In genomic region chr1:29453502-29454240, GRCh38 we compare ENCODE assay signal across 9 cellular contexts.
A peak's percentile ranks its signal among the peaks of the same experiment; 100 is the strongest.
DNase-seq lines count a peak whose midpoint lies in the region; ATAC-seq and TF ChIP-seq lines count a peak whose summit lies in the region.
"Had no signal": no experiment of that assay in that cellular context is flagged by ENCODE, and none has a peak within 500 bp of the region (broad histone marks: within the 10 kb centered on the region; RNA-seq: fewer than 3 reads in every experiment).

No MANE protein-coding gene starts in this region.

- H3K9me3 Mint-ChIP-seq in activated CD4-positive, alpha-beta T cell treated with anti-CD3 and anti-CD28 coated beads for 36 hours (ENCODE audit: low read depth), result no peaks in the 10 kb centered on the region
- H3K9me3 Mint-ChIP-seq: activated naive CD4-positive, alpha-beta T cell treated with anti-CD3 and anti-CD28 coated beads, Interleukin-2, amount 50 U/mL, for 72 hours had no signal

- peaks cover 21 to 44% of the 10 kb centered on the region in 2 experiments for H3K27me3 ChIP-seq in mesenchymal stem cell (ENCODE audit: control insufficient read depth in 1 of 2, insufficient read depth in 1 of 2, low read length in 2 of 2)

- no peak overlapping the region for H2BK5ac ChIP-seq in mesenchymal stem cell (ENCODE audit: low read depth, low read length, poor library complexity, severe bottlenecking)

- intact Hi-C loops in activated CD4-positive, alpha-beta T cell treated with anti-CD3 and anti-CD28 coated beads for 36 hours (cut with DNase I, micrococcal nuclease), result loop anchor here in 1 of 2 experiments (5.0 kb wide), 1 partner anchor 216 kb away; the partner anchor contains the start of gene PTPRU

- no peak overlapping the region for H3K4me2 ChIP-seq in mesenchymal stem cell (ENCODE audit: low read length, poor library complexity, severe bottlenecking)

- no peaks in the 10 kb centered on the region for H3K36me3 Mint-ChIP-seq in activated CD4-positive, alpha-beta T cell treated with anti-CD3 and anti-CD28 coated beads for 36 hours (ENCODE audit: low read depth)
- H3K36me3 Mint-ChIP-seq: activated naive CD4-positive, alpha-beta T cell treated with anti-CD3 and anti-CD28 coated beads, Interleukin-2, amount 50 U/mL, for 72 hours had no signal

- no peak overlapping the region for H3K27ac Mint-ChIP-seq in activated CD4-positive, alpha-beta T cell treated with anti-CD3 and anti-CD28 coated beads for 36 hours

- H3K27ac ChIP-seq in mesenchymal stem cell (ENCODE audit: low read length, poor library complexity, severe bottlenecking), result no peak overlapping the region

- WGBS in mesenchymal stem cell, result 29% methylated on average over 8 of the region's 8 CpGs

- H2AFZ ChIP-seq in mesenchymal stem cell (ENCODE audit: low read depth, low read length), result no peak overlapping the region

- no peak overlapping the region for H3K4me3 Mint-ChIP-seq in activated CD4-positive, alpha-beta T cell treated with anti-CD3 and anti-CD28 coated beads for 36 hours

- H3K27me3 Mint-ChIP-seq in activated CD4-positive, alpha-beta T cell treated with anti-CD3 and anti-CD28 coated beads for 36 hours, result peaks cover 2% of the 10 kb centered on the region

- POLR2A ChIA-PET in activated CD4-positive, alpha-beta T cell treated with anti-CD3 and anti-CD28 coated beads for 36 hours (lab: Charles Lee), result no interaction called here

- no peak overlapping the region for H2AK5ac ChIP-seq in mesenchymal stem cell (ENCODE audit: low read length, severe bottlenecking)

- H3K4me1 Mint-ChIP-seq in activated CD4-positive, alpha-beta T cell treated with anti-CD3 and anti-CD28 coated beads for 36 hours, result no peaks in the 10 kb centered on the region

- H3K4ac ChIP-seq in mesenchymal stem cell (ENCODE audit: low read depth in 1 of 2, low read length in 2 of 2), result no peak overlapping the region

- H3K4me3 ChIP-seq in cardiac fibroblast (replicated peaks in 1 of 2; ENCODE audit: low read depth in 2 of 2, low read length in 2 of 2), result no peak overlapping the region
- H3K4me3 ChIP-seq in mesenchymal stem cell (ENCODE audit: insufficient read depth in 1 of 2, low read depth in 1 of 2, low read length in 2 of 2), result no peak overlapping the region

- no peak overlapping the region for H4K91ac ChIP-seq in mesenchymal stem cell (ENCODE audit: low read length)

- no peak overlapping the region for H2BK120ac ChIP-seq in mesenchymal stem cell (ENCODE audit: low read depth, low read length)

- peak; percentile 9 for DNase-seq in activated CD4-positive, alpha-beta T cell treated with anti-CD3 and anti-CD28 coated beads for 36 hours
- DNase-seq in activated CD4-positive, alpha-beta T cell treated with anti-CD3 and anti-CD28 coated beads for 4 hours, result no peak
- DNase-seq in NCI-H2227 treated with DMSO at 0.1 percent for 48 hours (lab: John Stamatoyannopoulos, UW), result peak; percentile 43
- peak; percentile 16 to 80 for DNase-seq in cardiac fibroblast (ENCODE audit: low read depth in 2 of 2)
- DNase-seq in mesenchymal stem cell, result peak; percentile 42
- DNase-seq in NCI-H1105 treated with DMSO at 0.1 percent for 48 hours (lab: John Stamatoyannopoulos, UW), result no peak

- H3K14ac ChIP-seq in mesenchymal stem cell (ENCODE audit: low read length in 2 of 2), result no peak overlapping the region

- H3K79me1 ChIP-seq in mesenchymal stem cell (replicated peaks; ENCODE audit: low read length, poor library complexity, severe bottlenecking), result no peaks in the 10 kb centered on the region

- H3K36me3 ChIP-seq in mesenchymal stem cell (ENCODE audit: control insufficient read depth in 1 of 2, insufficient read depth in 2 of 2, low read depth in 1 of 2, low read length in 2 of 2), result no peaks in the 10 kb centered on the region

- no peak overlapping the region for H2BK12ac ChIP-seq in mesenchymal stem cell (ENCODE audit: low read length in 2 of 2)

- H3K23ac ChIP-seq in mesenchymal stem cell (ENCODE audit: low read length in 2 of 2), result no peak overlapping the region

- CTCF ChIA-PET in activated CD4-positive, alpha-beta T cell treated with anti-CD3 and anti-CD28 coated beads for 36 hours (lab: Charles Lee), result interaction anchor here (0.9 kb wide), 1 partner anchor 113 kb away, joined by 3 read pairs; no protein-coding TSS in a partner anchor

- no peak overlapping the region for H2BK15ac ChIP-seq in mesenchymal stem cell (ENCODE audit: low read depth, poor library complexity, severe bottlenecking)

- H3K4me1 ChIP-seq in mesenchymal stem cell (ENCODE audit: control insufficient read depth, insufficient read depth, low read depth, low read length), result peaks cover 3% of the 10 kb centered on the region

- no peak overlapping the region for H4K8ac ChIP-seq in mesenchymal stem cell (ENCODE audit: low read length)

- no peak for TF ChIP-seq CTCF in cardiac fibroblast (IDR thresholded peaks at IDR 0.05; ENCODE audit: low read depth, low read length)

- no peak overlapping the region for H3K18ac ChIP-seq in mesenchymal stem cell (ENCODE audit: low read depth in 1 of 2, low read length in 2 of 2)

- no peaks in the 10 kb centered on the region for H3K9me3 ChIP-seq in mesenchymal stem cell (ENCODE audit: control insufficient read depth, low read length)

- no peak overlapping the region for H3K9ac ChIP-seq in mesenchymal stem cell (ENCODE audit: low read length)

- no peak for ATAC-seq in activated CD4-positive, alpha-beta T cell treated with anti-CD3 and anti-CD28 coated beads for 36 hours
- ATAC-seq in HG03571 (IDR thresholded peaks at IDR 0.05; ENCODE audit: unreplicated experiment) (no peak), GM18502 (IDR thresholded peaks at IDR 0.05; ENCODE audit: poor library complexity, unreplicated experiment) (no peak)

Comparison
In these comparisons a context has a peak if more than half of its experiments do, and no peak if none do; other contexts are left out.
1. DNase-seq: peak in activated CD4-positive, alpha-beta T cell treated with anti-CD3 and anti-CD28 coated beads for 36 hours (single experiment), NCI-H2227 treated with DMSO at 0.1 percent for 48 hours (single experiment), cardiac fibroblast (2 of 2) and mesenchymal stem cell (single experiment); none in activated CD4-positive, alpha-beta T cell treated with anti-CD3 and anti-CD28 coated beads for 4 hours (0 of 2) and NCI-H1105 treated with DMSO at 0.1 percent for 48 hours (single experiment).